In the genomic region with DNA sequence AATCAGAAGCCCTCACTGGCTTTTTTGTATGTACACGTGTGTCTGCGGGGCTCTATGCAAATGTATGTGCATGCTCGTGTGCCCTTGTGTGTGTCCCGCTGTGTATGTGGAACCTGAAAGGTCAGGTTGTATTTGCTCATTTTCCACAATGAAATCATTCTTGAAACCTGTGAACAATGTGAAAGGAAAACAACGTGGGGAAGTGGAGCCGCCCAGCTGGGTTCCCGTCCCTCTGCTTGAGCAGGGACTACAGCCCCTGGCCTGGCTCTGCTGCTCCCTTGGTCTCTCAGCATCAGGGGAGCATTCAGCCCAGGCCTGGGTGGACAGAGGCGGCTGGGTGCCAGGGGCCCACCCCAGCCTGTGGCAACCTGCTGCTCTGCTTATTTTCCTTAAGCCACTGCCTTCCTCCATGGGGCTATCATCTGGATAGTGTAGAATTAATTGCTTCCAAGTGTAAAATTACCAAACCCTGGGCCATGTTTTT, we compare ENCODE assay signal across 8 cellular contexts. TPM values are rescaled to one million over a fixed set of nuclear protein-coding genes. Genes with fewer than 3 reads are reported as not detected.
DNase-seq lines count a peak whose midpoint lies in the region; ATAC-seq and TF ChIP-seq lines count a peak whose summit lies in the region.

No MANE protein-coding gene starts in this region.

- H3K27me3 Mint-ChIP-seq in activated CD4-positive, alpha-beta T cell treated with anti-CD3 and anti-CD28 coated beads, Interleukin-2, amount 10 ng/mL, durations not matched to agents 24 days and 14 days: no peaks in the 10 kb centered on the region

- no peaks in the 10 kb centered on the region for H3K9me3 Mint-ChIP-seq in activated CD4-positive, alpha-beta T cell treated with anti-CD3 and anti-CD28 coated beads, Interleukin-2, amount 10 ng/mL, durations not matched to agents 24 days and 14 days

- peaks cover 51% of the 10 kb centered on the region for H3K4me1 Mint-ChIP-seq in activated CD4-positive, alpha-beta T cell treated with anti-CD3 and anti-CD28 coated beads, Interleukin-2, amount 10 ng/mL, durations not matched to agents 24 days and 14 days

- peak; percentile 80 for DNase-seq in activated CD4-positive, alpha-beta T cell treated with anti-CD3 and anti-CD28 coated beads, Interleukin-2, amount 10 ng/mL, durations not matched to agents 24 days and 14 days
- DNase-seq in activated CD4-positive, alpha-beta T cell treated with anti-CD3 and anti-CD28 coated beads, Interleukin-2, amount 50 U/mL, for 1 hour: no peak
- DNase-seq in esophagus squamous epithelium (lab: John Stamatoyannopoulos, UW) (no peak), HPDE6-E6E7 (ENCODE audit: extremely low spot score) (no peak), HAP-1 (ENCODE audit: low spot score in 2 of 2) (no peak)

- peak overlapping the region; percentile 69 for H2AFZ ChIP-seq in Loucy (ENCODE audit: low read length)

- peak overlapping the region; percentile 43 for H3K9ac ChIP-seq in Loucy (ENCODE audit: low read depth, low read length, poor library complexity, severe bottlenecking)
- peak overlapping the region in 1 of 5 donors; percentile 41 for H3K9ac ChIP-seq in subcutaneous abdominal adipose tissue (ENCODE audit: low read length in 5 of 5)

- no peak for TF ChIP-seq CTCF in Loucy (conservative IDR thresholded peaks at IDR 0.05; ENCODE audit: low read length)
- no peak for TF ChIP-seq CTCF in esophagus squamous epithelium (IDR thresholded peaks at IDR 0.05)

- H3K27ac ChIP-seq in esophagus squamous epithelium (peak overlapping the region; percentile 45 to 82 (median 72)), subcutaneous abdominal adipose tissue (ENCODE audit: low read depth, low read length) (peak overlapping the region; percentile 75)

- H3K36me3 ChIP-seq in Loucy (ENCODE audit: insufficient read depth, low read length) (no peaks in the 10 kb centered on the region), esophagus squamous epithelium (no peaks in the 10 kb centered on the region), subcutaneous abdominal adipose tissue (ENCODE audit: control insufficient read depth in 5 of 5, insufficient read depth in 5 of 5, low read length in 5 of 5) (peaks cover 0 to 24% (median 11%) of the 10 kb centered on the region in 5 donors), HAP-1 (replicated peaks) (no peaks in the 10 kb centered on the region)

- WGBS in esophagus squamous epithelium, 2 donors: 50 to 55% methylated on average over 3 to 7 of the region's 8 CpGs

- peak overlapping the region; percentile 62 for H3K4me2 ChIP-seq in Loucy (ENCODE audit: low read depth, low read length, poor library complexity, severe bottlenecking)

- intact Hi-C loops in activated CD4-positive, alpha-beta T cell treated with anti-CD3 and anti-CD28 coated beads, Interleukin-2, amount 10 ng/mL, durations not matched to agents 24 days and 14 days (cut with micrococcal nuclease): loop anchor here (1.0 to 2.0 kb wide), 5 partner anchors 9 to 53 kb away; a partner anchor contains a TSS
- intact Hi-C loops in esophagus squamous epithelium (cut with DNase I): no loop called here

- H4K20me1 ChIP-seq in Loucy (ENCODE audit: insufficient read depth, low read length, poor library complexity, severe bottlenecking): no peaks in the 10 kb centered on the region

- H3K79me2 ChIP-seq in Loucy (ENCODE audit: insufficient read depth, low read length): no peaks in the 10 kb centered on the region

- no peak for ATAC-seq in HG03439 (IDR thresholded peaks at IDR 0.05; ENCODE audit: unreplicated experiment)

- TF ChIP-seq POLR2A in esophagus squamous epithelium (IDR thresholded peaks at IDR 0.05): no peak

- H3K9me2 ChIP-seq in Loucy (replicated peaks; ENCODE audit: low read depth, low read length): no peaks in the 10 kb centered on the region

- H3K4me1 ChIP-seq in Loucy (ENCODE audit: insufficient read depth, low read length, poor library complexity, severe bottlenecking) (peaks cover 25% of the 10 kb centered on the region), esophagus squamous epithelium (peaks cover 0 to 28% (median 4%) of the 10 kb centered on the region in 3 donors), subcutaneous abdominal adipose tissue (ENCODE audit: control insufficient read depth in 5 of 5, insufficient read depth in 5 of 5, low read length in 5 of 5) (peaks cover 0 to 33% (median 5%) of the 10 kb centered on the region in 5 donors), HAP-1 (no peaks in the 10 kb centered on the region)

- peak overlapping the region; percentile 94 for H3K27ac Mint-ChIP-seq in activated CD4-positive, alpha-beta T cell treated with anti-CD3 and anti-CD28 coated beads, Interleukin-2, amount 10 ng/mL, durations not matched to agents 24 days and 14 days

- H3F3A ChIP-seq in Loucy (ENCODE audit: low read depth): no peaks in the 10 kb centered on the region

- peak overlapping the region; percentile 75 for H3K4me3 Mint-ChIP-seq in activated CD4-positive, alpha-beta T cell treated with anti-CD3 and anti-CD28 coated beads, Interleukin-2, amount 10 ng/mL, durations not matched to agents 24 days and 14 days

- H3K27me3 ChIP-seq in Loucy (ENCODE audit: insufficient read depth, low read length, poor library complexity, severe bottlenecking) (no peaks in the 10 kb centered on the region), esophagus squamous epithelium (no peaks in the 10 kb centered on the region), subcutaneous abdominal adipose tissue (ENCODE audit: control insufficient read depth in 5 of 5, insufficient read depth in 4 of 5, low read length in 5 of 5) (no peaks in the 10 kb centered on the region), HAP-1 (ENCODE audit: low read depth) (no peaks in the 10 kb centered on the region)

- H3K4me3 ChIP-seq in Loucy (ENCODE audit: low read length, poor library complexity, severe bottlenecking) (peak overlapping the region; percentile 8), esophagus squamous epithelium (peak overlapping the region in 1 of 4 donors; percentile 51), subcutaneous abdominal adipose tissue (ENCODE audit: low read depth in 1 of 5, low read length in 5 of 5) (peak overlapping the region in 2 of 5 donors; percentile 7 to 13), HAP-1 (no peak overlapping the region)

- H3K36me3 Mint-ChIP-seq in activated CD4-positive, alpha-beta T cell treated with anti-CD3 and anti-CD28 coated beads, Interleukin-2, amount 10 ng/mL, durations not matched to agents 24 days and 14 days (ENCODE audit: low read depth): no peaks in the 10 kb centered on the region

- H3K9me3 ChIP-seq in Loucy (ENCODE audit: insufficient read depth, low read depth, low read length): no peaks in the 10 kb centered on the region
- no peaks in the 10 kb centered on the region for H3K9me3 ChIP-seq in esophagus squamous epithelium
- H3K9me3 ChIP-seq in subcutaneous abdominal adipose tissue (ENCODE audit: control insufficient read depth in 5 of 5, low read length in 5 of 5): no peaks in the 10 kb centered on the region
- no peaks in the 10 kb centered on the region for H3K9me3 ChIP-seq in HAP-1

- in situ Hi-C loops in HAP-1 (cut with MboI; ENCODE audit: low sequenced_read_pairs): no loop called here

RNA-seq across cellular contexts. Expression of a gene that starts 3.0 kb away (rescaled TPM):
- total RNA-seq in activated CD4-positive, alpha-beta T cell treated with anti-CD3 and anti-CD28 coated beads, Interleukin-2, amount 10 ng/mL, durations not matched to agents 24 days and 14 days: 1.6 and 1.7 TPM in 2 replicates
- 10 to 100 TPM in 2 of 4 donors, 1 to 10 TPM in 2; 1.7 to 19.5 (median 6.9) TPM for total RNA-seq in esophagus squamous epithelium

RNA-seq across cellular contexts. Expression of a gene that starts 11.3 kb away (rescaled TPM):
- 0.37 and 0.38 TPM in 2 replicates for total RNA-seq in activated CD4-positive, alpha-beta T cell treated with anti-CD3 and anti-CD28 coated beads, Interleukin-2, amount 10 ng/mL, durations not matched to agents 24 days and 14 days
- not detected for total RNA-seq in esophagus squamous epithelium

RNA-seq across cellular contexts. Expression of a gene that starts 20.2 kb away (rescaled TPM):
- 34.2 and 38.6 TPM in 2 replicates for total RNA-seq in activated CD4-positive, alpha-beta T cell treated with anti-CD3 and anti-CD28 coated beads, Interleukin-2, amount 10 ng/mL, durations not matched to agents 24 days and 14 days
- 1 to 10 TPM in 3 of 4 donors, under 1 TPM in 1; 0.53 to 6.9 (median 3.9) TPM for total RNA-seq in esophagus squamous epithelium

RNA-seq across cellular contexts. Expression of a gene that starts 23.1 kb away (rescaled TPM):
- total RNA-seq in activated CD4-positive, alpha-beta T cell treated with anti-CD3 and anti-CD28 coated beads, Interleukin-2, amount 10 ng/mL, durations not matched to agents 24 days and 14 days: 198 and 201 TPM in 2 replicates
- 10 to 100 TPM; 33.0 to 49.6 (median 38.6) TPM for total RNA-seq in esophagus squamous epithelium

RNA-seq across cellular contexts. Expression of a gene that starts 55.6 kb away (rescaled TPM):
- total RNA-seq in activated CD4-positive, alpha-beta T cell treated with anti-CD3 and anti-CD28 coated beads, Interleukin-2, amount 10 ng/mL, durations not matched to agents 24 days and 14 days: 4.2 TPM in 2 replicates
- total RNA-seq in esophagus squamous epithelium: 1 to 10 TPM; 1.5 to 5.9 (median 5.5) TPM
